ENCODE assay signal across 9 cellular contexts in the genomic region with DNA sequence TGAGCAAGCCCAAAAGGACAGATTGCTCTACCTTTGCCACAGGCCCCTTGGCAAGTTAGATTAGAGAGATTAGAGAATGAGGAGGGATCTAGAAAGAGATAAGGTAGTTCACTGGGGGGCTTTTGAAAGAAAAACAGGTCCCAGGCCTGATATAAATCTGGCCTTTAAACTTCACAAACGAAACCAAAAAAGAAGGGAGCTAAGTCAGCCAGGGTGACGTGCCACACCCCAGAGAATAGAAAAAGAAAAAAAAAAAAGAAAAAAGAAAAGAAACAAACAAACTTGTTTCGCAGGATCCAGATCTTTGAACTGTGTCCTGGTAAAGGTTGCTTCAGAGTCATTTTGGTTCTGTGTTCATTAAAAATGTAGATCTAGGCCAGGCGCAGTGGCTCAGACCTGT. TPM values are rescaled to one million over a fixed set of nuclear protein-coding genes. Genes with fewer than 3 reads are reported as not detected.
DNase-seq lines count a peak whose midpoint lies in the region; ATAC-seq and TF ChIP-seq lines count a peak whose summit lies in the region.
"Had no signal": no experiment of that assay in that cellular context is flagged by ENCODE, and none has a peak within 500 bp of the region (broad histone marks: within the 10 kb centered on the region; RNA-seq: fewer than 3 reads in every experiment).

No MANE protein-coding gene starts in this region.

- H3K4me1 ChIP-seq in right atrium auricular region, result peaks cover 0 to 52% of the 10 kb centered on the region in 2 donors
- H3K4me1 ChIP-seq in breast epithelium, result peaks cover 0 to 1% of the 10 kb centered on the region in 2 donors

- no peak for TF ChIP-seq POLR2A in breast epithelium (IDR thresholded peaks at IDR 0.05)

- no peaks in the 10 kb centered on the region for H3K36me3 ChIP-seq in right atrium auricular region
- H3K36me3 ChIP-seq in breast epithelium, result no peaks in the 10 kb centered on the region

- H3K4me1 Mint-ChIP-seq in naive B cell, result peaks cover 46 to 73% (median 58%) of the 10 kb centered on the region in 3 donors

- H3K27me3 Mint-ChIP-seq in naive B cell, result no peaks in the 10 kb centered on the region

- ATAC-seq in naive B cell (ENCODE audit: low read depth in 2 of 2) (no peak), GM19463 (IDR thresholded peaks at IDR 0.05; ENCODE audit: unreplicated experiment) (no peak), GM21423 (IDR thresholded peaks at IDR 0.05; ENCODE audit: unreplicated experiment) (no peak)

- H3K4me3 Mint-ChIP-seq in naive B cell, result peak overlapping the region; percentile 79 to 100 (median 90)

- H3K4me3 ChIP-seq in right atrium auricular region (peak overlapping the region in 1 of 2 donors; percentile 25), breast epithelium (peak overlapping the region; percentile 17 to 30 (median 20))

- intact Hi-C loops in cardiac septum (cut with DNase I), result loop anchor here (5.0 kb wide), 3 partner anchors 38 to 157 kb away; no protein-coding TSS in a partner anchor
- intact Hi-C loops in breast epithelium (cut with DNase I; ENCODE audit: low total_unique reads), result no loop called here

- H3K9me3 ChIP-seq in right atrium auricular region (no peaks in the 10 kb centered on the region), breast epithelium (no peaks in the 10 kb centered on the region)

- H3K27ac ChIP-seq in right atrium auricular region (peak overlapping the region; percentile 66 to 99), breast epithelium (peak overlapping the region; percentile 8 to 77)

- TF ChIP-seq CTCF in right atrium auricular region (IDR thresholded peaks at IDR 0.05) (no peak), breast epithelium (IDR thresholded peaks at IDR 0.05) (no peak)

- DNase-seq in right atrium auricular region (ENCODE audit: low spot score) (no peak), cardiac septum (ENCODE audit: low spot score) (no peak), breast epithelium (ENCODE audit: low spot score in 2 of 2) (no peak), naive B cell (peak; percentile 33), mesenteric fat pad (ENCODE audit: low spot score) (no peak)
- DNase-seq in stimulated activated CD4-positive, alpha-beta T cell treated with anti-CD3 and anti-CD28 coated beads, Interleukin-2, amount 100 ng/mL, for 24 hours, result no peak
- DNase-seq: SHP77 had no signal

- H3K27ac Mint-ChIP-seq in naive B cell, result peak overlapping the region; percentile 43 to 97 (median 96)

- no peaks in the 10 kb centered on the region for H3K9me3 Mint-ChIP-seq in naive B cell

- H3K27me3 ChIP-seq in right atrium auricular region, result no peaks in the 10 kb centered on the region
- H3K27me3 ChIP-seq in breast epithelium, result no peaks in the 10 kb centered on the region

- no peaks in the 10 kb centered on the region for H3K36me3 Mint-ChIP-seq in naive B cell

RNA-seq across cellular contexts. Expression of gene KAT2B, which starts 3.6 kb away (rescaled TPM):
- total RNA-seq in right atrium auricular region (10 to 100 TPM; 25.0 to 70.5 TPM), cardiac septum (51.3 TPM), breast epithelium (10 to 100 TPM; 22.6 to 34.7 (median 34.0) TPM), mesenteric fat pad (35.2 TPM)
- 1 to 10 TPM; 3.5 to 9.2 (median 4.9) TPM for polyA plus RNA-seq in naive B cell (ENCODE audit: low read depth in 6 of 6)

RNA-seq across cellular contexts. Expression of gene PP2D1, which starts 31.8 kb away (rescaled TPM):
- total RNA-seq in right atrium auricular region (not detected), cardiac septum (not detected), breast epithelium (not detected), mesenteric fat pad (not detected)
- 1 to 10 TPM in 3 of 6 donors, under 1 TPM in 2, not detected in 1; 0.71 to 1.1 (median 1.0) TPM for polyA plus RNA-seq in naive B cell (ENCODE audit: low read depth in 6 of 6)
